Comparison of ENCODE assay signal across 9 cellular contexts in genomic region chr12:44847403-44847802, GRCh38. TPM values are rescaled to one million over a fixed set of nuclear protein-coding genes. Genes with fewer than 3 reads are reported as not detected.
DNase-seq lines count a peak whose midpoint lies in the region; ATAC-seq lines count a peak whose summit lies in the region.
"Had no signal": no experiment of that assay in that cellular context is flagged by ENCODE, and none has a peak within 500 bp of the region (broad histone marks: within the 10 kb centered on the region; RNA-seq: fewer than 3 reads in every experiment).

No MANE protein-coding gene starts in this region.

- H3K36me3 Mint-ChIP-seq in memory B cell: no peaks in the 10 kb centered on the region

- DNase-seq in memory B cell (ENCODE audit: low spot score in 2 of 2) (no peak), NCI-H774 (lab: John Stamatoyannopoulos, UW) (no peak), DMS79 (lab: John Stamatoyannopoulos, UW) (no peak), ureter (ENCODE audit: low spot score) (no peak)
- DNase-seq: NCI-H2029 had no signal

- no peaks in the 10 kb centered on the region for H3K27me3 Mint-ChIP-seq in memory B cell

- peak; percentile 8 for ATAC-seq in GM18907 (IDR thresholded peaks at IDR 0.05; ENCODE audit: unreplicated experiment)
- ATAC-seq in GM21526 (IDR thresholded peaks at IDR 0.05; ENCODE audit: low FRiP score, unreplicated experiment): peak; percentile 30
- peak; percentile 8 for ATAC-seq in HG03520 (IDR thresholded peaks at IDR 0.05; ENCODE audit: unreplicated experiment)
- ATAC-seq in memory B cell (ENCODE audit: low read depth): peak; percentile 61

- H3K27ac Mint-ChIP-seq in memory B cell: peak overlapping the region; percentile 35
- H3K27ac Mint-ChIP-seq: nephron had no signal

- peaks cover 13% of the 10 kb centered on the region for H3K4me1 Mint-ChIP-seq in memory B cell
- H3K4me1 Mint-ChIP-seq: nephron had no signal

- peak overlapping the region; percentile 62 for H3K4me3 Mint-ChIP-seq in memory B cell
- H3K4me3 Mint-ChIP-seq: nephron had no signal

- no peaks in the 10 kb centered on the region for H3K9me3 Mint-ChIP-seq in memory B cell
- H3K9me3 Mint-ChIP-seq: nephron had no signal

RNA-seq across cellular contexts. Expression of gene NELL2, which starts 28.7 kb away (rescaled TPM):
- 8.1 TPM for total RNA-seq in ureter

Comparison
In these comparisons a context has a peak if more than half of its experiments do, and no peak if none do; other contexts are left out.
1. ATAC-seq: peak in every context shown above with its lines; median percentile 61 in memory B cell; 30 in GM21526; 8 in GM18907; 8 in HG03520.